ENCODE assay signal across 2 cellular contexts in the genomic region with DNA sequence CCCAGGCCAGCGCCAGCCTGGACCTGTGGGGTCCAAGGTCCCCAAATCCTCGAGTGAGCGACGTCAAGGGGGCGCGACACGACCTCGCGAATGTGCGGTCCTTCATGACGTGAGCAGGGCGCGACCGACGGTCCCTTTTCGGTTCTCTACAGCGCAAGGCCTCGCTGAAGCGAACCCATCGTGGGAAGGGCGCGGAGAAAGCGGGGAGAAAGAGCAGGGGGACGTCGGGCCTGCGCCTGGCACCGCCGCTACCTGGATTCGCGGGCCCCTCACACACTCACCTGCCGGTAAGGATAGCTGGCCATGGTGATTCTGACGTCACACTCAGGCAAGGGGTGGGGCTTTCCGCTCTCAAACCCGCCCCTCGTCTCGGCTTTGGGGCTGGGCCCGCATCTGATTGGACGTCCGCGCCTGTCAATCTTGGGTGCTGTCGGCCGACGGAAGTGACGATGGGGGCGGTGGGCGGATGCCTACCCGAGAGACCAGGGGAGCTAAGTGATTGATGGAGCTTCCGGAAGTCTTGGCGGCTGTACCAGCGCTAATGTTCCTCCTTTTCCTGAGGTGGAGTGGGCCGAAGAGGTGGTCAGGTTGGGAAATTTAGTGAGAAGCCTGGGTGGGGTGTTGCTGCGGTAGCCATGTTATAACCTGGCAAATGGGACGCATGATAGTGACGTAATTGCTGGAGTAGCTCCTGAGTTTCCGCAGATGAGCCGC.
TF ChIP-seq lines count a peak whose summit lies in the region.

A gene with protein sequence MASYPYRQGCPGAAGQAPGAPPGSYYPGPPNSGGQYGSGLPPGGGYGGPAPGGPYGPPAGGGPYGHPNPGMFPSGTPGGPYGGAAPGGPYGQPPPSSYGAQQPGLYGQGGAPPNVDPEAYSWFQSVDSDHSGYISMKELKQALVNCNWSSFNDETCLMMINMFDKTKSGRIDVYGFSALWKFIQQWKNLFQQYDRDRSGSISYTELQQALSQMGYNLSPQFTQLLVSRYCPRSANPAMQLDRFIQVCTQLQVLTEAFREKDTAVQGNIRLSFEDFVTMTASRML (minus strand): TSS at position 317 of the 714 bp plus-strand sequence. CDS start 12 bp downstream, at position 305.

TF ChIP-seq in IMR-90, 13 proteins besides CTCF, POLR2A, EP300 and RAD21:
- TF ChIP-seq CEBPB (IDR thresholded peaks at IDR 0.05; ENCODE audit: low read depth, low read length), result peak; percentile 74
- TF ChIP-seq RFX5 (IDR thresholded peaks at IDR 0.05; ENCODE audit: low read depth, low read length), result no peak
- TF ChIP-seq MXI1 (IDR thresholded peaks at IDR 0.05; ENCODE audit: borderline replicate concordance, low read depth, low read length), result peak; percentile 12; the same call in 1 of the 2 replicates

TF ChIP-seq in endothelial cell of umbilical vein, 7 proteins besides CTCF, POLR2A, EP300 and RAD21:
- TF ChIP-seq JUN (IDR thresholded peaks at IDR 0.05; ENCODE audit: borderline replicate concordance, insufficient read depth, insufficient read length, low read depth) (peak; percentile 36), GATA2 (IDR thresholded peaks at IDR 0.05; ENCODE audit: insufficient read depth, insufficient read length, low read depth, low read length) (no peak)
- TF ChIP-seq, protein P1, sequence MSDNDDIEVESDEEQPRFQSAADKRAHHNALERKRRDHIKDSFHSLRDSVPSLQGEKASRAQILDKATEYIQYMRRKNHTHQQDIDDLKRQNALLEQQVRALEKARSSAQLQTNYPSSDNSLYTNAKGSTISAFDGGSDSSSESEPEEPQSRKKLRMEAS (IDR thresholded peaks at IDR 0.05; ENCODE audit: insufficient read depth, insufficient read length), result peak; percentile 19
